In the genomic region with DNA sequence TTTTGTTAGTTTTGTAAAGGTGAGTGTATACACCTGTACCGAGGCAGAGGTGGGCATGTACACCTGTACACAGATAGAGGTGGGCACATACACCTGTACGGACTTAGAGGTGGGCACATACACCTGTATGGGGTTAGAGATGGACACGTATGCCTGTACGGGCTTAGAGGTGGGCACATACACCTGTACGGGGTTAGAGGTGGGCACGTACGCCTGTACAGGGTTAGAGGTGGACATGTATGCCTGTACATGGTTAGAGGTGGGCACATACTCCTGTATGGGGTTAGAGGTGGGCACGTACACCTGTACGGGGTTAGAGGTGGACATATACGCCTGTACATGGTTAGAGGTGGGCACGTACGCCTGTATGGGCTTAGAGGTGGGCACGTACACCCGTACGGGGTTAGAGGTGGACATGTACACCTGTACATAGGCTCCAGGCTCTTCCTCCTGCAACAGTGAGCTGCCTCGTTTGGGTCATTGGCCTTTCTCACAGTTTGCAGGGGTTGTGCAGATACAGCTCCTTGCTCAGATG, we compare ENCODE assay signal across 36 cellular contexts.
"Had no signal": no experiment of that assay in that cellular context is flagged by ENCODE, and none has a peak within 500 bp of the region (broad histone marks: within the 10 kb centered on the region; RNA-seq: fewer than 3 reads in every experiment).

No MANE protein-coding gene starts in this region.

- H3K4me3 ChIP-seq: MG63, Peyer's patch, SK-N-MC had no signal

- H3K4me1 ChIP-seq: Peyer's patch had no signal

- H3K36me3 Mint-ChIP-seq: activated naive CD8-positive, alpha-beta T cell treated with anti-CD3 and anti-CD28 coated beads for 36 hours had no signal

- ATAC-seq: activated CD8-positive, alpha-beta T cell treated with anti-CD3 and anti-CD28 coated beads for 36 hours; activated T-cell treated with anti-CD3 and anti-CD28 coated beads, Interleukin-2, amount 50 U/mL, for 72 hours; activated T-helper 17 cell treated with anti-CD3 and anti-CD28 coated beads, Interleukin-2, amount 50 U/mL, for 72 hours; PC-3 had no signal

- H3K36me3 ChIP-seq: brain microvascular endothelial cell, MG63, Peyer's patch, WERI-Rb-1 had no signal

- H3K4me3 Mint-ChIP-seq: activated CD8-positive, alpha-beta T cell treated with anti-CD3 and anti-CD28 coated beads for 36 hours; activated naive CD8-positive, alpha-beta T cell treated with anti-CD3 and anti-CD28 coated beads for 36 hours; activated T-cell treated with anti-CD3 and anti-CD28 coated beads, Interleukin-2, amount 50 U/mL, for 72 hours; activated T-helper 17 cell treated with anti-CD3 and anti-CD28 coated beads, Interleukin-2, amount 50 U/mL, for 72 hours; central memory CD8-positive, alpha-beta T cell had no signal

- H3K9me3 Mint-ChIP-seq: activated CD8-positive, alpha-beta T cell treated with anti-CD3 and anti-CD28 coated beads for 36 hours; activated naive CD8-positive, alpha-beta T cell treated with anti-CD3 and anti-CD28 coated beads for 36 hours; activated T-cell treated with anti-CD3 and anti-CD28 coated beads, Interleukin-2, amount 50 U/mL, for 72 hours; activated T-helper 17 cell treated with anti-CD3 and anti-CD28 coated beads, Interleukin-2, amount 50 U/mL, for 72 hours; central memory CD8-positive, alpha-beta T cell had no signal

- H3K27me3 ChIP-seq: brain microvascular endothelial cell, MG63, Peyer's patch had no signal

- H3K27ac ChIP-seq: brain microvascular endothelial cell, Peyer's patch, RWPE1, SK-N-MC, WERI-Rb-1 had no signal

- H3K27ac Mint-ChIP-seq: activated CD8-positive, alpha-beta T cell treated with anti-CD3 and anti-CD28 coated beads for 36 hours; activated naive CD8-positive, alpha-beta T cell treated with anti-CD3 and anti-CD28 coated beads for 36 hours; activated T-cell treated with anti-CD3 and anti-CD28 coated beads, Interleukin-2, amount 50 U/mL, for 72 hours; activated T-helper 17 cell treated with anti-CD3 and anti-CD28 coated beads, Interleukin-2, amount 50 U/mL, for 72 hours had no signal

- H3K9me3 ChIP-seq: MG63, Peyer's patch had no signal

- DNase-seq: activated CD4-positive, alpha-beta T cell treated with anti-CD3 and anti-CD28 coated beads for 1 hour; activated CD4-positive, alpha-beta T cell treated with anti-CD3 and anti-CD28 coated beads for 48 hours; activated CD4-positive, alpha-beta T cell treated with anti-CD3 and anti-CD28 coated beads, Interleukin-2, amount 50 U/mL, for 4 hours; activated CD4-positive, CD25-positive, alpha-beta regulatory T cell; activated CD8-positive, alpha-beta T cell treated with anti-CD3 and anti-CD28 coated beads for 36 hours; activated effector memory CD4-positive, alpha-beta T cell treated with anti-CD3 and anti-CD28 coated beads, Interleukin-2, amount 50 U/mL, for 16 hours; activated naive CD4-positive, alpha-beta T cell; activated naive CD4-positive, alpha-beta T cell treated with anti-CD3 and anti-CD28 coated beads, Interleukin-2, amount 50 U/mL, for 16 hours; activated naive CD8-positive, alpha-beta T cell treated with anti-CD3 and anti-CD28 coated beads for 36 hours; activated T-cell treated with anti-CD3 and anti-CD28 coated beads, Interleukin-2, amount 50 U/mL, for 1 hour; activated T-cell treated with anti-CD3 and anti-CD28 coated beads, Interleukin-2, amount 50 U/mL, for 72 hours; amniotic stem cell; brain microvascular endothelial cell; Kasumi-1; KG1; MG63; NCI-H1048; NCI-H1105 treated with DMSO at 0.1 percent for 48 hours; NCI-H1436; NCI-H1694; NCI-H2029; NCI-H2107; NCI-H2171; NCI-H510A; NCI-H526; NCI-H748 treated with DMSO at 0.1 percent for 48 hours; NK-92 treated with Interleukin-12 subunit alpha and Interleukin-12 subunit beta, amount 100 ng/mL, for 24 hours; PC-3; Peyer's patch; Right ventricle myocardium superior; T1000; WERI-Rb-1 had no signal

- H3K4me1 Mint-ChIP-seq: activated naive CD8-positive, alpha-beta T cell treated with anti-CD3 and anti-CD28 coated beads for 36 hours; activated T-helper 17 cell treated with anti-CD3 and anti-CD28 coated beads, Interleukin-2, amount 50 U/mL, for 72 hours; central memory CD8-positive, alpha-beta T cell had no signal
